Comparison of ENCODE assay signal across 13 cellular contexts in the genomic region with DNA sequence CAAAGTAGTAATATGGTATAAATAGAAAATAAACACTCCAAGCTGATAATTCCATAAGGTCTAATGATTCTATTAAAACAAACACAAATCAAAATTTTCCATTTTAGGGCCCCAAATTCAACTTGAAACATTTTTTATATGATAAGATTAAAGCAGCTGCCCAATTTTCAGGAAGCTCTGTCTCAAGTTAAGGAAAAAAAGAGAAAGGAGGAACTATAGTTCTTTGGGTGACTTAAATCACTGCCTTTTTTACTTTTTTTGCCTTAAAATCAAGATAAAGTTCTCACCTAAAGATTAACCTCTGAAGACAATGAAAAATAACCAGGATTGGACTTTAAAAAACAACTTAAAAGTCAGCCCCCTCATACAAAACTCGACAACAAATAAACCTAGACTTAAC.
DNase-seq lines count a peak whose midpoint lies in the region; ATAC-seq and TF ChIP-seq lines count a peak whose summit lies in the region.
"Had no signal": no experiment of that assay in that cellular context is flagged by ENCODE, and none has a peak within 500 bp of the region (broad histone marks: within the 10 kb centered on the region; RNA-seq: fewer than 3 reads in every experiment).

No MANE protein-coding gene starts in this region.

- no CpG with 5 or more reads among the region's 1 CpG for WGBS in mesenchymal stem cell

- H3K79me1 ChIP-seq in mesenchymal stem cell (replicated peaks; ENCODE audit: low read length, poor library complexity, severe bottlenecking): peaks cover 2% of the 10 kb centered on the region

- no peak for ATAC-seq in HG02973 (IDR thresholded peaks at IDR 0.05; ENCODE audit: unreplicated experiment)
- ATAC-seq in GM18861 (IDR thresholded peaks at IDR 0.05; ENCODE audit: unreplicated experiment): no peak

- H2AFZ ChIP-seq in mesenchymal stem cell (ENCODE audit: low read depth, low read length): no peak overlapping the region

- H3K36me3 Mint-ChIP-seq in brain (no peaks in the 10 kb centered on the region), CD14-positive monocyte (peaks cover 0 to 8% of the 10 kb centered on the region in 2 donors)

- H3K4me1 Mint-ChIP-seq in brain (peaks cover 9% of the 10 kb centered on the region), CD14-positive monocyte (peaks cover 15% of the 10 kb centered on the region)

- intact Hi-C loops in CD14-positive monocyte (cut with micrococcal nuclease): no loop called here

- no peak overlapping the region for H4K91ac ChIP-seq in mesenchymal stem cell (ENCODE audit: low read length)

- no peak overlapping the region for H2BK12ac ChIP-seq in mesenchymal stem cell (ENCODE audit: low read length in 2 of 2)

- no peak overlapping the region for H2AK5ac ChIP-seq in mesenchymal stem cell (ENCODE audit: low read length, severe bottlenecking)

- H3K4me3 Mint-ChIP-seq in brain (peak overlapping the region in 4 of 5 experiments; percentile 76 to 89 (median 86)), CD14-positive monocyte (peak overlapping the region in 1 of 2 donors; percentile 96)

- H3K4me1 ChIP-seq in HEK293 (ENCODE audit: control insufficient read depth, insufficient read depth, low read length): peaks cover 12% of the 10 kb centered on the region; the same call in 1 of the 2 replicates
- peaks cover 5% of the 10 kb centered on the region for H3K4me1 ChIP-seq in mesenchymal stem cell (ENCODE audit: control insufficient read depth, insufficient read depth, low read depth, low read length)

- no peak overlapping the region for H3K4ac ChIP-seq in mesenchymal stem cell (ENCODE audit: low read depth in 1 of 2, low read length in 2 of 2)

- no peak for DNase-seq in AG09309 (ENCODE audit: low read depth)
- no peak for DNase-seq in mesenchymal stem cell
- no peak for DNase-seq in CD14-positive monocyte (ENCODE audit: low spot score)
- DNase-seq in NCI-H2171 treated with DMSO at 0.1 percent for 48 hours (lab: John Stamatoyannopoulos, UW): no peak
- DNase-seq: activated CD8-positive, alpha-beta memory T cell treated with anti-CD3 and anti-CD28 coated beads, Interleukin-2, amount 50 U/mL, for 4 hours; NCI-H2171; stimulated activated CD4-positive, alpha-beta T cell treated with anti-CD3 and anti-CD28 coated beads, Interleukin-4, amount 100 ng/mL, for 24 hours had no signal

- H3K9me3 Mint-ChIP-seq in brain: no peaks in the 10 kb centered on the region
- peaks cover 0 to 14% (median 6%) of the 10 kb centered on the region in 7 donors for H3K9me3 Mint-ChIP-seq in CD14-positive monocyte

- H3K4me3 ChIP-seq in AG09309 (ENCODE audit: control insufficient read depth, low read depth, low read length) (peak overlapping the region; percentile 89), HEK293 (ENCODE audit: low read depth, low read length) (peak overlapping the region; percentile 98), mesenchymal stem cell (ENCODE audit: insufficient read depth in 1 of 2, low read depth in 1 of 2, low read length in 2 of 2) (peak overlapping the region in 1 of 2 experiments; percentile 87)

- CTCF ChIA-PET in HEK293 (lab: Yijun Ruan, JAX): interaction anchor here (1.6 kb wide), 1 partner anchor 230 kb away, joined by 6 read pairs; no protein-coding TSS in a partner anchor

- H3K4me2 ChIP-seq in mesenchymal stem cell (ENCODE audit: low read length, poor library complexity, severe bottlenecking): no peak overlapping the region

- H3K27ac ChIP-seq in HEK293 (ENCODE audit: extremely low read depth, low read depth, low read length) (peak overlapping the region; percentile 91; the same call in 1 of the 2 replicates), mesenchymal stem cell (ENCODE audit: low read length, poor library complexity, severe bottlenecking) (no peak overlapping the region)
- H3K27ac ChIP-seq: neutrophil, thoracic aorta had no signal

- H3K27me3 Mint-ChIP-seq in brain (peaks cover 68% of the 10 kb centered on the region), CD14-positive monocyte (ENCODE audit: low read depth in 3 of 3) (peaks cover 44 to 58% (median 54%) of the 10 kb centered on the region in 3 donors)

- no peak overlapping the region for H3K14ac ChIP-seq in mesenchymal stem cell (ENCODE audit: low read length in 2 of 2)

- TF ChIP-seq CTCF in AG09309 (IDR thresholded peaks at IDR 0.05; ENCODE audit: control insufficient read depth, insufficient read depth, low read depth, low read length, missing control alignments) (no peak), HEK293 (tag by site-specific recombination; IDR thresholded peaks at IDR 0.05) (no peak), brain (conservative IDR thresholded peaks at IDR 0.05) (no peak), CD14-positive monocyte (IDR thresholded peaks at IDR 0.05) (no peak)

- POLR2A ChIA-PET in HEK293 (lab: Yijun Ruan, JAX): interaction anchor here (1.3 to 2.4 kb wide), 4 partner anchors 18 to 450 kb away, joined by 3 to 14 read pairs (median 8); a partner anchor contains a TSS

- no peak overlapping the region for H3K23ac ChIP-seq in mesenchymal stem cell (ENCODE audit: low read length in 2 of 2)

- no peak overlapping the region for H2BK15ac ChIP-seq in mesenchymal stem cell (ENCODE audit: low read depth, poor library complexity, severe bottlenecking)

- no peaks in the 10 kb centered on the region for H3K9me3 ChIP-seq in HEK293 (ENCODE audit: control insufficient read depth, insufficient read depth, low read depth, low read length)
- H3K9me3 ChIP-seq in mesenchymal stem cell (ENCODE audit: control insufficient read depth, low read length): no peaks in the 10 kb centered on the region
- H3K9me3 ChIP-seq: neutrophil, thoracic aorta had no signal

- no peak overlapping the region for H2BK5ac ChIP-seq in mesenchymal stem cell (ENCODE audit: low read depth, low read length, poor library complexity, severe bottlenecking)

- no peak overlapping the region for H2BK120ac ChIP-seq in mesenchymal stem cell (ENCODE audit: low read depth, low read length)

- no peak overlapping the region for H3K18ac ChIP-seq in mesenchymal stem cell (ENCODE audit: low read depth in 1 of 2, low read length in 2 of 2)

- H4K8ac ChIP-seq in mesenchymal stem cell (ENCODE audit: low read length): no peak overlapping the region

- no peaks in the 10 kb centered on the region for H3K27me3 ChIP-seq in mesenchymal stem cell (ENCODE audit: control insufficient read depth in 1 of 2, insufficient read depth in 1 of 2, low read length in 2 of 2)

- H3K27ac Mint-ChIP-seq in brain: no peak overlapping the region
- H3K27ac Mint-ChIP-seq in CD14-positive monocyte: no peak overlapping the region

- H3K36me3 ChIP-seq in HEK293 (ENCODE audit: control insufficient read depth in 2 of 2, insufficient read depth in 1 of 2, low read length in 2 of 2) (no peaks in the 10 kb centered on the region), mesenchymal stem cell (ENCODE audit: control insufficient read depth in 1 of 2, insufficient read depth in 2 of 2, low read depth in 1 of 2, low read length in 2 of 2) (peaks cover 0 to 7% of the 10 kb centered on the region in 2 experiments)
- H3K36me3 ChIP-seq: neutrophil, thoracic aorta had no signal

- peak overlapping the region; percentile 99 for H3K9ac ChIP-seq in mesenchymal stem cell (ENCODE audit: low read length)

TF ChIP-seq in HEK293, 187 proteins besides CTCF, POLR2A, EP300 and RAD21:
- no peak for TF ChIP-seq ZNF677 (tag by site-specific recombination; IDR thresholded peaks at IDR 0.05)
- TF ChIP-seq BCL11B (tag by site-specific recombination; IDR thresholded peaks at IDR 0.05; ENCODE audit: low read depth): no peak
- TF ChIP-seq, protein P1, sequence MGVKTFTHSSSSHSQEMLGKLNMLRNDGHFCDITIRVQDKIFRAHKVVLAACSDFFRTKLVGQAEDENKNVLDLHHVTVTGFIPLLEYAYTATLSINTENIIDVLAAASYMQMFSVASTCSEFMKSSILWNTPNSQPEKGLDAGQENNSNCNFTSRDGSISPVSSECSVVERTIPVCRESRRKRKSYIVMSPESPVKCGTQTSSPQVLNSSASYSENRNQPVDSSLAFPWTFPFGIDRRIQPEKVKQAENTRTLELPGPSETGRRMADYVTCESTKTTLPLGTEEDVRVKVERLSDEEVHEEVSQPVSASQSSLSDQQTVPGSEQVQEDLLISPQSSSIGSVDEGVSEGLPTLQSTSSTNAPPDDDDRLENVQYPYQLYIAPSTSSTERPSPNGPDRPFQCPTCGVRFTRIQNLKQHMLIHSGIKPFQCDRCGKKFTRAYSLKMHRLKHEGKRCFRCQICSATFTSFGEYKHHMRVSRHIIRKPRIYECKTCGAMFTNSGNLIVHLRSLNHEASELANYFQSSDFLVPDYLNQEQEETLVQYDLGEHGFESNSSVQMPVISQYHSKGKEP (tag by site-specific recombination; IDR thresholded peaks at IDR 0.05): no peak
- TF ChIP-seq ZNF747 (tag by site-specific recombination; IDR thresholded peaks at IDR 0.05): no peak
- no peak for TF ChIP-seq KLF1 (tag by site-specific recombination; IDR thresholded peaks at IDR 0.05)
- TF ChIP-seq, protein P2, sequence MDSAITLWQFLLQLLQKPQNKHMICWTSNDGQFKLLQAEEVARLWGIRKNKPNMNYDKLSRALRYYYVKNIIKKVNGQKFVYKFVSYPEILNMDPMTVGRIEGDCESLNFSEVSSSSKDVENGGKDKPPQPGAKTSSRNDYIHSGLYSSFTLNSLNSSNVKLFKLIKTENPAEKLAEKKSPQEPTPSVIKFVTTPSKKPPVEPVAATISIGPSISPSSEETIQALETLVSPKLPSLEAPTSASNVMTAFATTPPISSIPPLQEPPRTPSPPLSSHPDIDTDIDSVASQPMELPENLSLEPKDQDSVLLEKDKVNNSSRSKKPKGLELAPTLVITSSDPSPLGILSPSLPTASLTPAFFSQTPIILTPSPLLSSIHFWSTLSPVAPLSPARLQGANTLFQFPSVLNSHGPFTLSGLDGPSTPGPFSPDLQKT (IDR thresholded peaks at IDR 0.05; ENCODE audit: borderline replicate concordance, low read depth, low read length): no peak
- TF ChIP-seq ZNF274 (IDR thresholded peaks at IDR 0.05; ENCODE audit: low read length): no peak
- TF ChIP-seq ZNF274 (tag by site-specific recombination; IDR thresholded peaks at IDR 0.05; ENCODE audit: borderline replicate concordance): no peak
- TF ChIP-seq MEIS1 (CRISPR knock-in tag; IDR thresholded peaks at IDR 0.05; ENCODE audit: borderline replicate concordance): no peak
- TF ChIP-seq ZNF366 (tag by site-specific recombination; conservative IDR thresholded peaks at IDR 0.05): no peak
- TF ChIP-seq ZNF221 (tag by site-specific recombination; IDR thresholded peaks at IDR 0.05; ENCODE audit: borderline replicate concordance): no peak
- TF ChIP-seq ZNF654 (tag by site-specific recombination; IDR thresholded peaks at IDR 0.05; ENCODE audit: low read depth): no peak
- no peak for TF ChIP-seq EGR2 (tag by site-specific recombination; IDR thresholded peaks at IDR 0.05; ENCODE audit: low read depth)
- TF ChIP-seq ZNF664 (tag by site-specific recombination; IDR thresholded peaks at IDR 0.05): no peak
